In the genomic region with DNA sequence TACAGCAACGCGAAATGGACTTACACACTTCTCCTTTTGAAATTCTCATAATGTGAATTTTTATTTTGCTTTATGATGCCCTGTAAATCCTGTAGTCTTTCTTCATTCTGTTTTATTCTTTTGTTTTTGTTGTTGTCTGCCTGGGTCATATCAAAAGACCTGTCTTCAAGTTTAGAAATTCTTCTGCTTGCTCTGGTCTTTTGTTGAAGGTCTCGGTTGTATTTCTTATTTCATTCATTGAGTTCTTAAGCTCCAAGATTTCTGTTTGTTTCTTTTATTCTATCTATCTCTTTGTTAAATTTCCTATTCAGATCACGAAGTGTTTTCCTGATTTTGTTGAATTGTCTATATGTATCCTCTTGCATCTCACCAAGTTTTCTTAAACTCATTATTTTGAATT, we compare ENCODE assay signal across 27 cellular contexts.
"Had no signal": no experiment of that assay in that cellular context is flagged by ENCODE, and none has a peak within 500 bp of the region (broad histone marks: within the 10 kb centered on the region; RNA-seq: fewer than 3 reads in every experiment).

No MANE protein-coding gene starts in this region.

- DNase-seq: stimulated activated CD4-positive, alpha-beta T cell treated with anti-CD3 and anti-CD28 coated beads, Interleukin-2, amount 100 ng/mL, for 48 hours; stimulated activated CD4-positive, alpha-beta T cell treated with anti-CD3 and anti-CD28 coated beads, Interleukin-4, amount 100 ng/mL, for 1 hour; stimulated activated CD4-positive, alpha-beta T cell treated with anti-CD3 and anti-CD28 coated beads, Interleukin-4, amount 100 ng/mL, for 24 hours; stimulated activated CD4-positive, alpha-beta T cell treated with anti-CD3 and anti-CD28 coated beads, Interleukin-4, amount 100 ng/mL, for 4 hours; stimulated activated CD8-positive, alpha-beta memory T cell treated with anti-CD3 and anti-CD28 coated beads, Interleukin-4, amount 100 ng/mL, for 48 hours; stimulated activated naive B cell treated with anti-CD40 and anti-IgM and Interleukin-4, amounts not matched to agents 10 μg/mL and 1 μg/mL and 100 μg/mL, for 72 hours; stimulated activated naive CD4-positive, alpha-beta T cell; stimulated activated naive CD4-positive, alpha-beta T cell treated with Interleukin-2 at 50 U/mL for 16 hours; stimulated activated naive CD8-positive, alpha-beta T cell treated with anti-CD3 and anti-CD28 coated beads, Interleukin-15, amount 100 ng/mL, for 72 hours; stimulated activated naive CD8-positive, alpha-beta T cell treated with anti-CD3 and anti-CD28 coated beads, Interleukin-15, Interleukin-2, amounts not matched to agents 100 U/mL and 50 U/mL, for 24 hours; stomach; substantia nigra; testis; thyroid gland; tibial artery; transverse colon; trophoblast cell; upper lobe of left lung; upper lobe of right lung; uterus had no signal

- H3K36me3 ChIP-seq: stomach, suprapubic skin, thoracic aorta, thyroid gland, tibial artery, tibial nerve, transverse colon, upper lobe of left lung, upper lobe of right lung, uterus, vagina had no signal

- H3K27me3 ChIP-seq: stomach, suprapubic skin, testis, thyroid gland, tibial artery, tibial nerve, transverse colon, upper lobe of right lung, uterus, vagina had no signal

- H3K4me1 ChIP-seq: suprapubic skin, testis, uterus, vagina had no signal

- ATAC-seq: stimulated activated effector memory CD8-positive, alpha-beta T cell treated with anti-CD3 and anti-CD28 coated beads, Interleukin-12 subunit alpha, Interleukin-12 subunit beta, amount 100 ng/mL, for 72 hours; stimulated activated memory B cell treated with anti-CD40 and anti-IgM and Interleukin-4, amounts not matched to agents 10 μg/mL and 1 μg/mL and 100 μg/mL, for 72 hours; stimulated activated naive B cell treated with anti-CD40 and anti-IgM and Interleukin-4, amounts not matched to agents 10 μg/mL and 1 μg/mL and 100 μg/mL, for 72 hours; stimulated activated naive CD8-positive, alpha-beta T cell treated with anti-CD3 and anti-CD28 coated beads, Interleukin-15, amount 100 ng/mL, for 72 hours; stimulated activated naive CD8-positive, alpha-beta T cell treated with anti-CD3 and anti-CD28 coated beads, Interleukin-15, Interleukin-2, amounts not matched to agents 100 U/mL and 50 U/mL, for 24 hours; upper lobe of right lung had no signal

- H3K27ac ChIP-seq: stomach, suprapubic skin, testis, thoracic aorta, thyroid gland, tibial artery, tibial nerve, transverse colon, upper lobe of left lung, upper lobe of right lung, uterus, vagina had no signal

- H3K4me3 ChIP-seq: stomach, suprapubic skin, testis, thoracic aorta, thyroid gland, tibial artery, tibial nerve, transverse colon, upper lobe of left lung, upper lobe of right lung, uterus, vagina had no signal

- FAIRE-seq: urothelium cell line had no signal

- H3K9me3 ChIP-seq: testis, thyroid gland had no signal
